Comparison of ENCODE assay signal across 1 cellular context in the genomic region with DNA sequence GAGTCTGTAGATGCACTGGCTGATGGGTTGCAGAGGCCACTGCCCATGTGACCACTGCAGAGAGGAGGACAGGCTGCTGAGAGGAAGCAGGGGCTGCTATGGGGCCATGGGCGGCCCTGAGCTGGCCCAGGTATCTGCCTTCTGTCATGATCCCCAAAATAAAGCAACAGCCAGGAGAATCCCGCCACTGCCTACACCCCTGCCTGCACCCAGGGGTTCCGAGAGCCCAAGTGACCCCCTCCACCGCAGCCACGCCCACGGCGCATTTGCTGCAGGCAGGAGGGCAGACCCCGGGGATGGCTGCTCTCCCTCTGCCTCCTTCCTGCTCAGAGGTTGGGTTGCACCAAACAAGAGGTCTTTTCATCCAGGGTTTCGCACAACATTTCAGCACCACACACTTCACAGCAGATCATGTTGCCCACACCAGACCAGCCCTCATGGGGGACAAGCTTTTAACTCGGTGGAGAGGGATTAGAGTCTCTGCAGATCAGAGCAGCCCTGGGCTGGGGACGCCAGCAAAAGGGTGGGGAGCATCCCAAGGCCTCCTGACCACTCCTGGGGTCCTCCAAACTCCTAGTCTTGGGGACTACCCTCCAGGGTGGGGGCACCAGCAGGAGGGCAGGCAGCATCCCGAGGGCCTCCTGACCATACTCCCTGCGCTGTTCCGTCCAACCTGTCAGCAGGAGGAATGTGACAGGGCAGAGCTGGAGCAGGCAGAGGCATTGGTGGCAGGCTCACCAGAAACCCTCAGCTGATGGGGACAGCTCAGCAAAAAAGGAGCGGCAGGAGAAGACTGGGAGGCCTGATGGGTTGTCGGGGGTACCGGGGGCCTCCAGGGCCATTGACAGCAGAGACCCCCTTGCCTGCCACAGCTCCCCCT.
TF ChIP-seq lines count a peak whose summit lies in the region.

No MANE protein-coding gene starts in this region.

TF ChIP-seq in A549, 52 proteins besides CTCF, POLR2A, EP300 and RAD21 (continued from another document):
- TF ChIP-seq, protein P1, sequence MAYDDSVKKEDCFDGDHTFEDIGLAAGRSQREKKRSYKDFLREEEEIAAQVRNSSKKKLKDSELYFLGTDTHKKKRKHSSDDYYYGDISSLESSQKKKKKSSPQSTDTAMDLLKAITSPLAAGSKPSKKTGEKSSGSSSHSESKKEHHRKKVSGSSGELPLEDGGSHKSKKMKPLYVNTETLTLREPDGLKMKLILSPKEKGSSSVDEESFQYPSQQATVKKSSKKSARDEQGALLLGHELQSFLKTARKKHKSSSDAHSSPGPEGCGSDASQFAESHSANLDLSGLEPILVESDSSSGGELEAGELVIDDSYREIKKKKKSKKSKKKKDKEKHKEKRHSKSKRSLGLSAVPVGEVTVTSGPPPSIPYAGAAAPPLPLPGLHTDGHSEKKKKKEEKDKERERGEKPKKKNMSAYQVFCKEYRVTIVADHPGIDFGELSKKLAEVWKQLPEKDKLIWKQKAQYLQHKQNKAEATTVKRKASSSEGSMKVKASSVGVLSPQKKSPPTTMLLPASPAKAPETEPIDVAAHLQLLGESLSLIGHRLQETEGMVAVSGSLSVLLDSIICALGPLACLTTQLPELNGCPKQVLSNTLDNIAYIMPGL (CRISPR knock-in tag; IDR thresholded peaks at IDR 0.05; ENCODE audit: borderline replicate concordance), result no peak
- TF ChIP-seq FOSL2 (IDR thresholded peaks at IDR 0.05) (no peak), FOSL2 (CRISPR knock-in tag; IDR thresholded peaks at IDR 0.05) (no peak), ZFP36 (IDR thresholded peaks at IDR 0.05; ENCODE audit: borderline replicate concordance, partially characterized antibody) (no peak), CBX2 (IDR thresholded peaks at IDR 0.05; ENCODE audit: borderline replicate concordance, low read depth) (no peak), POLR2AphosphoS2 (conservative IDR thresholded peaks at IDR 0.05; ENCODE audit: low read length) (no peak), ZNF302 (CRISPR knock-in tag; IDR thresholded peaks at IDR 0.05) (no peak), RFX5 (IDR thresholded peaks at IDR 0.05) (no peak), HDAC2 (IDR thresholded peaks at IDR 0.05) (no peak), HEYL (CRISPR knock-in tag; IDR thresholded peaks at IDR 0.05) (no peak), FOSB (CRISPR knock-in tag; IDR thresholded peaks at IDR 0.05) (no peak), GATA3 (IDR thresholded peaks at IDR 0.05; ENCODE audit: borderline replicate concordance) (no peak)
- TF ChIP-seq, protein P2, sequence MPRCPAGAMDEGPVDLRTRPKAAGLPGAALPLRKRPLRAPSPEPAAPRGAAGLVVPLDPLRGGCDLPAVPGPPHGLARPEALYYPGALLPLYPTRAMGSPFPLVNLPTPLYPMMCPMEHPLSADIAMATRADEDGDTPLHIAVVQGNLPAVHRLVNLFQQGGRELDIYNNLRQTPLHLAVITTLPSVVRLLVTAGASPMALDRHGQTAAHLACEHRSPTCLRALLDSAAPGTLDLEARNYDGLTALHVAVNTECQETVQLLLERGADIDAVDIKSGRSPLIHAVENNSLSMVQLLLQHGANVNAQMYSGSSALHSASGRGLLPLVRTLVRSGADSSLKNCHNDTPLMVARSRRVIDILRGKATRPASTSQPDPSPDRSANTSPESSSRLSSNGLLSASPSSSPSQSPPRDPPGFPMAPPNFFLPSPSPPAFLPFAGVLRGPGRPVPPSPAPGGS (IDR thresholded peaks at IDR 0.05), result no peak
